1 cellular context compared by ENCODE assay signal in genomic region chr15:101250931-101251829, GRCh38.
A peak's percentile ranks its signal among the peaks of the same experiment; 100 is the strongest.
TF ChIP-seq lines count a peak whose summit lies in the region.

No MANE protein-coding gene starts in this region.

TF ChIP-seq in HEK293, 187 proteins besides CTCF, POLR2A, EP300 and RAD21 (continued from another document):
- no peak for TF ChIP-seq PRDM10 (tag by site-specific recombination; IDR thresholded peaks at IDR 0.05)
- TF ChIP-seq ZNF561 (tag by site-specific recombination; IDR thresholded peaks at IDR 0.05; ENCODE audit: borderline replicate concordance), result peak; percentile 70; the same call in 1 of the 2 replicates
